ENCODE assay signal across 18 cellular contexts in the genomic region with DNA sequence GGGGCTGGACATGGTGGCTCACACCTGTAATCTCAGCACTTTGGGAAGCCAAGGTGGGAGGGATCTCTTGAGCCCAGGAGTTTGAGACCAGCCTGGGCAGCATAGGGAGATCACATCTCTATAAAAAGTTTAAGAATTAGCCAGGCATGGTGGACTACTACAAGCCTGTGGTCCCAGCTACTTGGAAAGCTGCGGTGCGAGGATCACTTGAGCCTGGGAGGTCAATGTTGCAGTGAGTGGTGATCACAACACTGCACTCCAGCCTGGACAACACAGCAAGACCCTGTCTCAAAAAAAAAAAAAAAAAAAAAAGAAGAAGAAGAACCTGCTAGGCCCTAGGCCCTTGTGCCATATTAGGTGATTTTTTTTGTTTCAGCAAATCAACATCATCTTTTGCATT. TPM values are rescaled to one million over a fixed set of nuclear protein-coding genes. Genes with fewer than 3 reads are reported as not detected.
DNase-seq lines count a peak whose midpoint lies in the region; ATAC-seq and TF ChIP-seq lines count a peak whose summit lies in the region.
"Had no signal": no experiment of that assay in that cellular context is flagged by ENCODE, and none has a peak within 500 bp of the region (broad histone marks: within the 10 kb centered on the region; RNA-seq: fewer than 3 reads in every experiment).

No MANE protein-coding gene starts in this region.

- H3K4me2 ChIP-seq in skeletal muscle satellite cell (ENCODE audit: low read length) = peak overlapping the region; percentile 42

- H3K4me3 ChIP-seq in breast epithelium (no peak overlapping the region), skeletal muscle satellite cell (ENCODE audit: low read length) (no peak overlapping the region)
- H3K4me3 ChIP-seq: SJSA1, spleen had no signal

- H3K27ac ChIP-seq in breast epithelium = peak overlapping the region; percentile 69 to 79
- H3K27ac ChIP-seq: SJSA1 had no signal

- H3K36me3 Mint-ChIP-seq in CD14-positive monocyte = peaks cover 5 to 7% of the 10 kb centered on the region in 2 donors
- peaks cover 7% of the 10 kb centered on the region for H3K36me3 Mint-ChIP-seq in activated CD4-positive, alpha-beta T cell treated with anti-CD3 and anti-CD28 coated beads, Interleukin-2, amount 10 ng/mL, durations not matched to agents 7 days and 5 days (ENCODE audit: low read depth)

- intact Hi-C loops in CD14-positive monocyte (cut with micrococcal nuclease) (no loop called here), breast epithelium (cut with DNase I; ENCODE audit: low total_unique reads) (no loop called here)

- no peak overlapping the region for H3K9ac ChIP-seq in skeletal muscle satellite cell (ENCODE audit: low read depth, low read length)

- CTCF ChIA-PET in activated CD4-positive, alpha-beta T cell treated with anti-CD3 and anti-CD28 coated beads, Interleukin-2, amount 10 ng/mL, durations not matched to agents 7 days and 5 days (lab: Charles Lee) = no interaction called here

- no peaks in the 10 kb centered on the region for H3K27me3 ChIP-seq in breast epithelium
- no peaks in the 10 kb centered on the region for H3K27me3 ChIP-seq in skeletal muscle satellite cell (ENCODE audit: control insufficient read depth, insufficient read depth, low read length)
- H3K27me3 ChIP-seq: SJSA1, spleen had no signal

- peaks cover 0 to 6% (median 3%) of the 10 kb centered on the region in 7 donors for H3K9me3 Mint-ChIP-seq in CD14-positive monocyte
- peaks cover 4% of the 10 kb centered on the region for H3K9me3 Mint-ChIP-seq in activated CD4-positive, alpha-beta T cell treated with anti-CD3 and anti-CD28 coated beads, Interleukin-2, amount 10 ng/mL, durations not matched to agents 7 days and 5 days
- H3K9me3 Mint-ChIP-seq: activated naive CD4-positive, alpha-beta T cell treated with anti-CD3 and anti-CD28 coated beads, Interleukin-2, amount 10 ng/mL, durations not matched to agents 7 days and 5 days had no signal

- TF ChIP-seq CTCF in CD14-positive monocyte (IDR thresholded peaks at IDR 0.05) (no peak), breast epithelium (IDR thresholded peaks at IDR 0.05) (no peak)

- H3K36me3 ChIP-seq in breast epithelium = no peaks in the 10 kb centered on the region
- no peaks in the 10 kb centered on the region for H3K36me3 ChIP-seq in skeletal muscle satellite cell (ENCODE audit: insufficient read depth, low read length)
- H3K36me3 ChIP-seq: neutrophil, SJSA1 had no signal

- H3K4me1 ChIP-seq in breast epithelium = no peaks in the 10 kb centered on the region
- H3K4me1 ChIP-seq in skeletal muscle satellite cell (ENCODE audit: control insufficient read depth, insufficient read depth, low read length) = peaks cover 34% of the 10 kb centered on the region

- H3K4me3 Mint-ChIP-seq in CD14-positive monocyte = no peak overlapping the region
- no peak overlapping the region for H3K4me3 Mint-ChIP-seq in activated CD4-positive, alpha-beta T cell treated with anti-CD3 and anti-CD28 coated beads, Interleukin-2, amount 10 ng/mL, durations not matched to agents 7 days and 5 days
- H3K4me3 Mint-ChIP-seq: activated CD8-positive, alpha-beta memory T cell treated with anti-CD3 and anti-CD28 coated beads, Interleukin-2, amount 10 ng/mL, durations not matched to agents 7 days and 5 days; activated naive CD4-positive, alpha-beta T cell treated with anti-CD3 and anti-CD28 coated beads, Interleukin-2, amount 10 ng/mL, durations not matched to agents 7 days and 5 days; type B pancreatic cell had no signal

- H3K27me3 Mint-ChIP-seq in CD14-positive monocyte (ENCODE audit: low read depth in 3 of 3) = peaks cover 0 to 2% (median 0%) of the 10 kb centered on the region in 3 donors
- H3K27me3 Mint-ChIP-seq in activated CD4-positive, alpha-beta T cell treated with anti-CD3 and anti-CD28 coated beads, Interleukin-2, amount 10 ng/mL, durations not matched to agents 7 days and 5 days = no peaks in the 10 kb centered on the region
- H3K27me3 Mint-ChIP-seq: activated CD8-positive, alpha-beta memory T cell treated with anti-CD3 and anti-CD28 coated beads, Interleukin-2, amount 10 ng/mL, durations not matched to agents 7 days and 5 days; activated naive CD4-positive, alpha-beta T cell treated with anti-CD3 and anti-CD28 coated beads, Interleukin-2, amount 10 ng/mL, durations not matched to agents 7 days and 5 days; type B pancreatic cell had no signal

- peak; percentile 5 for ATAC-seq in HG03442 (IDR thresholded peaks at IDR 0.05; ENCODE audit: unreplicated experiment)
- no peak for ATAC-seq in GM21529 (IDR thresholded peaks at IDR 0.05; ENCODE audit: unreplicated experiment)

- DNase-seq in CD14-positive monocyte (ENCODE audit: low spot score) = no peak
- DNase-seq in breast epithelium (ENCODE audit: low spot score in 2 of 2) = no peak
- no peak for DNase-seq in activated CD4-positive, alpha-beta T cell treated with anti-CD3 and anti-CD28 coated beads, Interleukin-2, amount 10 ng/mL, durations not matched to agents 7 days and 5 days
- no peak for DNase-seq in NCI-H1417 treated with DMSO at 0.1 percent for 48 hours (lab: John Stamatoyannopoulos, UW)
- DNase-seq in NCI-H2227 (lab: John Stamatoyannopoulos, UW; ENCODE audit: unreplicated experiment) = no peak
- DNase-seq: activated CD8-positive, alpha-beta memory T cell treated with anti-CD3 and anti-CD28 coated beads, Interleukin-2, amount 10 ng/mL, durations not matched to agents 7 days and 5 days; activated naive CD4-positive, alpha-beta T cell treated with anti-CD3 and anti-CD28 coated beads, Interleukin-2, amount 10 ng/mL, durations not matched to agents 7 days and 5 days; cerebellar nuclear complex; MM.1S; NCI-H2081 treated with DMSO at 0.1 percent for 48 hours; NK-92 treated with Interleukin-12 subunit alpha and Interleukin-12 subunit beta, amount 100 ng/mL, for 24 hours; spleen had no signal

- H3K27ac Mint-ChIP-seq in CD14-positive monocyte = peak overlapping the region; percentile 40 to 88 (median 77)
- no peak overlapping the region for H3K27ac Mint-ChIP-seq in activated CD4-positive, alpha-beta T cell treated with anti-CD3 and anti-CD28 coated beads, Interleukin-2, amount 10 ng/mL, durations not matched to agents 7 days and 5 days
- H3K27ac Mint-ChIP-seq: activated CD8-positive, alpha-beta memory T cell treated with anti-CD3 and anti-CD28 coated beads, Interleukin-2, amount 10 ng/mL, durations not matched to agents 7 days and 5 days; activated naive CD4-positive, alpha-beta T cell treated with anti-CD3 and anti-CD28 coated beads, Interleukin-2, amount 10 ng/mL, durations not matched to agents 7 days and 5 days; type B pancreatic cell had no signal

- TF ChIP-seq POLR2A in breast epithelium (IDR thresholded peaks at IDR 0.05) = no peak

- peaks cover 20% of the 10 kb centered on the region for H3K4me1 Mint-ChIP-seq in CD14-positive monocyte
- H3K4me1 Mint-ChIP-seq in activated CD4-positive, alpha-beta T cell treated with anti-CD3 and anti-CD28 coated beads, Interleukin-2, amount 10 ng/mL, durations not matched to agents 7 days and 5 days = peaks cover 2% of the 10 kb centered on the region

- H3K9me3 ChIP-seq in breast epithelium (no peaks in the 10 kb centered on the region), skeletal muscle satellite cell (replicated peaks; ENCODE audit: low read length) (no peaks in the 10 kb centered on the region)
- H3K9me3 ChIP-seq: neutrophil, SJSA1 had no signal

- POLR2A ChIA-PET in activated CD4-positive, alpha-beta T cell treated with anti-CD3 and anti-CD28 coated beads, Interleukin-2, amount 10 ng/mL, durations not matched to agents 7 days and 5 days (lab: Charles Lee) = no interaction called here

RNA-seq across cellular contexts. Expression of a gene that starts 12.2 kb away (rescaled TPM):
- polyA plus RNA-seq in CD14-positive monocyte = 10 to 100 TPM; 16.2 to 26.2 TPM
- 10 to 100 TPM; 13.9 to 20.3 (median 14.4) TPM for total RNA-seq in breast epithelium
- total RNA-seq in skeletal muscle satellite cell (2012; rRNA removed) = 18.0 and 37.8 TPM in 2 replicates
- 10 to 100 TPM in 1 of 2 experiments, 1 to 10 TPM in 1; 8.3 to 10.3 TPM for total RNA-seq in activated CD4-positive, alpha-beta T cell treated with anti-CD3 and anti-CD28 coated beads, Interleukin-2, amount 10 ng/mL, durations not matched to agents 7 days and 5 days

RNA-seq across cellular contexts. Expression of a gene that starts 37.5 kb away (rescaled TPM):
- 10 to 100 TPM; 92.8 to 96.4 TPM for polyA plus RNA-seq in CD14-positive monocyte
- 100 to 1,000 TPM; 165 to 386 (median 204) TPM for total RNA-seq in breast epithelium
- total RNA-seq in skeletal muscle satellite cell (2012; rRNA removed) = 106 and 140 TPM in 2 replicates
- total RNA-seq in activated CD4-positive, alpha-beta T cell treated with anti-CD3 and anti-CD28 coated beads, Interleukin-2, amount 10 ng/mL, durations not matched to agents 7 days and 5 days = 10 to 100 TPM; 61.8 to 61.9 TPM
